ENCODE assay signal across 13 cellular contexts in genomic region chr1:87812881-87813577, GRCh38.
DNase-seq lines count a peak whose midpoint lies in the region; ATAC-seq and TF ChIP-seq lines count a peak whose summit lies in the region.
"Had no signal": no experiment of that assay in that cellular context is flagged by ENCODE, and none has a peak within 500 bp of the region (broad histone marks: within the 10 kb centered on the region; RNA-seq: fewer than 3 reads in every experiment).

No MANE protein-coding gene starts in this region.

- in situ Hi-C loops in GM23248 (cut with MboI): no loop called here

- H3K4me3 ChIP-seq in neural progenitor cell (no peak overlapping the region), GM23248 (no peak overlapping the region)
- H3K4me3 ChIP-seq: suprapubic skin had no signal

- H3F3A ChIP-seq in neural progenitor cell (ENCODE audit: low read depth) (no peaks in the 10 kb centered on the region), GM23248 (ENCODE audit: insufficient read depth) (no peaks in the 10 kb centered on the region)

- no peak for DNase-seq in neural progenitor cell (ENCODE audit: low spot score)
- no peak for DNase-seq in activated naive CD4-positive, alpha-beta T cell treated with anti-CD3 and anti-CD28 coated beads, Interleukin-2, amount 50 U/mL, for 16 hours
- no peak for DNase-seq in GM23248
- no peak for DNase-seq in SK-N-DZ (ENCODE audit: low spot score)
- DNase-seq: activated T-cell treated with anti-CD3 and anti-CD28 coated beads, Interleukin-2, amount 50 U/mL, for 72 hours; DMS 273 treated with DMSO at 0.1 percent for 48 hours; kidney; NCI-H774; stimulated activated CD4-positive, alpha-beta T cell treated with anti-CD3 and anti-CD28 coated beads, Interleukin-1b, Interleukin-23, amount 100 ng/mL, for 48 hours had no signal

- no peaks in the 10 kb centered on the region for H3K36me3 Mint-ChIP-seq in neural progenitor cell

- H3K27me3 Mint-ChIP-seq in neural progenitor cell (ENCODE audit: insufficient read depth, low read depth): peaks cover 2% of the 10 kb centered on the region

- H3K27me3 ChIP-seq in neural progenitor cell: no peaks in the 10 kb centered on the region
- no peaks in the 10 kb centered on the region for H3K27me3 ChIP-seq in GM23248 (replicated peaks; ENCODE audit: insufficient read depth)
- H3K27me3 ChIP-seq: suprapubic skin had no signal

- no peak overlapping the region for H3K9ac ChIP-seq in neural progenitor cell
- H3K9ac ChIP-seq in GM23248: no peak overlapping the region

- H3K9me3 ChIP-seq in neural progenitor cell (ENCODE audit: low read depth) (no peaks in the 10 kb centered on the region), GM23248 (ENCODE audit: low read depth) (no peaks in the 10 kb centered on the region)
- H3K9me3 ChIP-seq: suprapubic skin had no signal

- H3K27ac Mint-ChIP-seq in neural progenitor cell: no peak overlapping the region
- H3K27ac Mint-ChIP-seq: activated T-cell treated with anti-CD3 and anti-CD28 coated beads, Interleukin-2, amount 50 U/mL, for 72 hours had no signal

- H3K36me3 ChIP-seq in neural progenitor cell (no peaks in the 10 kb centered on the region), GM23248 (ENCODE audit: low read depth) (no peaks in the 10 kb centered on the region)
- H3K36me3 ChIP-seq: suprapubic skin had no signal

- no peaks in the 10 kb centered on the region for H3K9me3 Mint-ChIP-seq in neural progenitor cell
- H3K9me3 Mint-ChIP-seq: activated T-cell treated with anti-CD3 and anti-CD28 coated beads, Interleukin-2, amount 50 U/mL, for 72 hours had no signal

- H4K20me1 ChIP-seq in neural progenitor cell (ENCODE audit: low read depth) (no peaks in the 10 kb centered on the region), GM23248 (ENCODE audit: insufficient read depth) (no peaks in the 10 kb centered on the region)

- H3K79me2 ChIP-seq in neural progenitor cell (ENCODE audit: low read depth) (no peaks in the 10 kb centered on the region), GM23248 (ENCODE audit: insufficient read depth) (no peaks in the 10 kb centered on the region)

- H3K9me2 ChIP-seq in GM23248 (ENCODE audit: insufficient read depth): no peaks in the 10 kb centered on the region

- H3K4me3 Mint-ChIP-seq in neural progenitor cell: no peak overlapping the region
- H3K4me3 Mint-ChIP-seq: activated T-cell treated with anti-CD3 and anti-CD28 coated beads, Interleukin-2, amount 50 U/mL, for 72 hours had no signal

- H3K4me2 ChIP-seq in neural progenitor cell: peak overlapping the region; percentile 45
- no peak overlapping the region for H3K4me2 ChIP-seq in GM23248 (ENCODE audit: unreplicated experiment)

- peak; percentile 80 for ATAC-seq in GM19043 (IDR thresholded peaks at IDR 0.05; ENCODE audit: low read depth, unreplicated experiment)
- ATAC-seq in HG02610 (IDR thresholded peaks at IDR 0.05; ENCODE audit: unreplicated experiment): peak; percentile 69
- peak; percentile 66 for ATAC-seq in HG03439 (IDR thresholded peaks at IDR 0.05; ENCODE audit: unreplicated experiment)
- ATAC-seq: activated T-cell treated with anti-CD3 and anti-CD28 coated beads, Interleukin-2, amount 50 U/mL, for 72 hours had no signal

- H3K4me1 Mint-ChIP-seq in neural progenitor cell: peaks cover 5% of the 10 kb centered on the region

- H3K27ac ChIP-seq in neural progenitor cell (no peak overlapping the region), GM23248 (no peak overlapping the region)
- H3K27ac ChIP-seq: suprapubic skin had no signal

- 92 to 95% methylated on average over 6 of the region's 6 CpGs for WGBS in GM23248 (ENCODE audit: low coverage in 1 of 2, low lambda C conversion rate in 2 of 2, missing lambda C conversion rate in 2 of 2), 2 experiments

- H2AFZ ChIP-seq in neural progenitor cell (replicated peaks): no peak overlapping the region
- H2AFZ ChIP-seq in GM23248: no peak overlapping the region

- no peak for TF ChIP-seq CTCF in neural progenitor cell (IDR thresholded peaks at IDR 0.05)

- H3K4me1 ChIP-seq in neural progenitor cell (peaks cover 20% of the 10 kb centered on the region), GM23248 (ENCODE audit: insufficient read depth) (no peaks in the 10 kb centered on the region)
- H3K4me1 ChIP-seq: suprapubic skin had no signal
